Comparison of ENCODE assay signal across 8 cellular contexts in genomic region chr14:67820428-67820881, GRCh38. TPM values are rescaled to one million over a fixed set of nuclear protein-coding genes. Genes with fewer than 3 reads are reported as not detected.
A peak's percentile ranks its signal among the peaks of the same experiment; 100 is the strongest.
DNase-seq lines count a peak whose midpoint lies in the region; ATAC-seq and TF ChIP-seq lines count a peak whose summit lies in the region.

No MANE protein-coding gene starts in this region.

- no peaks in the 10 kb centered on the region for H3K27me3 ChIP-seq in CD4-positive, alpha-beta memory T cell (ENCODE audit: insufficient read depth, low read length)
- H3K27me3 ChIP-seq in gastrocnemius medialis = no peaks in the 10 kb centered on the region

- H3K36me3 ChIP-seq in CD4-positive, alpha-beta memory T cell (ENCODE audit: insufficient read depth, low read length) = no peaks in the 10 kb centered on the region
- H3K36me3 ChIP-seq in gastrocnemius medialis = no peaks in the 10 kb centered on the region

- no peaks in the 10 kb centered on the region for H3K9me3 ChIP-seq in CD4-positive, alpha-beta memory T cell (ENCODE audit: control insufficient read depth in 1 of 2, low read length in 2 of 2)
- no peaks in the 10 kb centered on the region for H3K9me3 ChIP-seq in gastrocnemius medialis

- in situ Hi-C loops in gastrocnemius medialis (cut with MboI; ENCODE audit: low sequenced_read_pairs in 4 of 4) = no loop called here

- H3K27ac Mint-ChIP-seq in CD4-positive, alpha-beta memory T cell = peak overlapping the region; percentile 95 to 99 (median 98)
- H3K27ac Mint-ChIP-seq in HFFc6 = peak overlapping the region; percentile 88

- peak overlapping the region; percentile 98 to 99 for H3K4me3 ChIP-seq in CD4-positive, alpha-beta memory T cell (ENCODE audit: low read length in 2 of 2)
- H3K4me3 ChIP-seq in fibroblast of pulmonary artery (replicated peaks; ENCODE audit: low read depth, low read length) (peak overlapping the region; percentile 67), gastrocnemius medialis (peak overlapping the region; percentile 73 to 95 (median 92))

- H3K36me3 Mint-ChIP-seq in CD4-positive, alpha-beta memory T cell = peaks cover 0 to 26% of the 10 kb centered on the region in 2 donors
- 0 out of 2 replicates have a peak, but pooled peaks cover 5% of the 10 kb centered on the region for H3K36me3 Mint-ChIP-seq in HFFc6 (ENCODE audit: low read depth)

- peak overlapping the region; percentile 94 to 100 (median 98) for H3K4me3 Mint-ChIP-seq in CD4-positive, alpha-beta memory T cell
- H3K4me3 Mint-ChIP-seq in HFFc6 = peak overlapping the region; percentile 98

- CTCF ChIA-PET in CD4-positive, alpha-beta memory T cell (lab: Charles Lee; ENCODE audit: partially characterized antibody) = interaction anchor here (1.1 kb wide), 1 partner anchor 17 kb away, joined by 3 read pairs; no protein-coding TSS in a partner anchor

- POLR2A ChIA-PET in CD4-positive, alpha-beta memory T cell (lab: Charles Lee; ENCODE audit: partially characterized antibody) = interaction anchor here (1.9 kb wide), 1 partner anchor 996 kb away, joined by 5 read pairs; no protein-coding TSS in a partner anchor

- no peak for TF ChIP-seq POLR2A in gastrocnemius medialis (IDR thresholded peaks at IDR 0.05)

- ATAC-seq in gastrocnemius medialis = no peak
- no peak for ATAC-seq in GM19395 (IDR thresholded peaks at IDR 0.05; ENCODE audit: unreplicated experiment)

- no peaks in the 10 kb centered on the region for H3K9me3 Mint-ChIP-seq in CD4-positive, alpha-beta memory T cell
- no peaks in the 10 kb centered on the region; the same call in 1 of the 2 replicates for H3K9me3 Mint-ChIP-seq in HFFc6

- peak overlapping the region; percentile 79 for H3K27ac ChIP-seq in CD4-positive, alpha-beta memory T cell (ENCODE audit: low read depth, low read length)
- peak overlapping the region in 1 of 4 donors; percentile 68 for H3K27ac ChIP-seq in gastrocnemius medialis

- intact Hi-C loops in CD4-positive, alpha-beta memory T cell (cut with micrococcal nuclease) = no loop called here
- intact Hi-C loops in gastrocnemius medialis (cut with DNase I; ENCODE audit: low total_unique reads) = loop anchor here (10.0 kb wide), 1 partner anchor 814 kb away; no protein-coding TSS in a partner anchor

- peaks cover 25 to 44% (median 33%) of the 10 kb centered on the region in 4 donors for H3K4me1 Mint-ChIP-seq in CD4-positive, alpha-beta memory T cell
- peaks cover 29% of the 10 kb centered on the region for H3K4me1 Mint-ChIP-seq in HFFc6 (ENCODE audit: low read depth)

- TF ChIP-seq CTCF in HFFc6 (IDR thresholded peaks at IDR 0.05) (no peak), fibroblast of pulmonary artery (IDR thresholded peaks at IDR 0.05; ENCODE audit: low read length, missing control alignments) (no peak), gastrocnemius medialis (IDR thresholded peaks at IDR 0.05 in 4 of 5, conservative IDR thresholded peaks at IDR 0.05 in 1 of 5) (no peak)

- no peaks in the 10 kb centered on the region for H3K27me3 Mint-ChIP-seq in CD4-positive, alpha-beta memory T cell
- H3K27me3 Mint-ChIP-seq in HFFc6 (ENCODE audit: insufficient read depth) = peaks cover 4% of the 10 kb centered on the region

- peaks cover 24% of the 10 kb centered on the region for H3K4me1 ChIP-seq in CD4-positive, alpha-beta memory T cell (ENCODE audit: insufficient read depth, low read length)
- peaks cover 10 to 25% of the 10 kb centered on the region in 2 donors for H3K4me1 ChIP-seq in gastrocnemius medialis

- DNase-seq in CD4-positive, alpha-beta memory T cell = peak in 1 of 5 donors; percentile 6
- DNase-seq in HFFc6 = no peak
- peak; percentile 33 for DNase-seq in T1000 (lab: John Stamatoyannopoulos, UW)
- DNase-seq in fibroblast of pulmonary artery (ENCODE audit: low read depth) = peak; percentile 14
- DNase-seq in gastrocnemius medialis = no peak
- no peak for DNase-seq in COR-L47 (lab: John Stamatoyannopoulos, UW)
- no peak for DNase-seq in hippocampal formation (lab: John Stamatoyannopoulos, UW)

RNA-seq across cellular contexts. Expression of gene RAD51B, which starts 0.9 kb away (rescaled TPM):
- 10 to 100 TPM; 27.1 to 35.6 TPM for total RNA-seq in CD4-positive, alpha-beta memory T cell
- 10 to 100 TPM; 22.0 to 35.7 TPM for polyA plus RNA-seq in CD4-positive, alpha-beta memory T cell
- 10 to 100 TPM in 2 of 6 experiments, 1 to 10 TPM in 4; 7.1 to 12.4 (median 9.6) TPM for total RNA-seq in HFFc6 (2021; fragmentation: NEBNext Ultra II Directional; extraction: Animal tissue kit (Norgen Biotek cat#: 25700))
- total RNA-seq in gastrocnemius medialis = 1 to 10 TPM; 1.6 to 3.3 (median 2.4) TPM

RNA-seq across cellular contexts. Expression of gene ZFYVE26, which starts 4.1 kb away (rescaled TPM):
- total RNA-seq in CD4-positive, alpha-beta memory T cell = 10 to 100 TPM; 35.2 to 38.1 TPM
- polyA plus RNA-seq in CD4-positive, alpha-beta memory T cell = 1 to 10 TPM in 1 of 2 donors, under 1 TPM in 1; 0.95 to 4.2 TPM
- total RNA-seq in HFFc6 (2021; fragmentation: NEBNext Ultra II Directional; extraction: Animal tissue kit (Norgen Biotek cat#: 25700)) = 10 to 100 TPM; 12.8 to 17.2 (median 14.7) TPM
- total RNA-seq in gastrocnemius medialis = 10 to 100 TPM; 16.3 to 26.3 (median 17.6) TPM

Comparison
In these comparisons a context has a peak if more than half of its experiments do, and no peak if none do; other contexts are left out.
1. DNase-seq: peak in T1000 (single experiment) and fibroblast of pulmonary artery (single experiment); none in HFFc6 (single experiment), gastrocnemius medialis (0 of 2), COR-L47 (single experiment) and hippocampal formation (0 of 2).
2. Peak in every context shown above with its lines, with median percentiles within 50 percentile points of each other: H3K4me3 ChIP-seq.